Comparison of ENCODE assay signal across 15 cellular contexts in the genomic region with DNA sequence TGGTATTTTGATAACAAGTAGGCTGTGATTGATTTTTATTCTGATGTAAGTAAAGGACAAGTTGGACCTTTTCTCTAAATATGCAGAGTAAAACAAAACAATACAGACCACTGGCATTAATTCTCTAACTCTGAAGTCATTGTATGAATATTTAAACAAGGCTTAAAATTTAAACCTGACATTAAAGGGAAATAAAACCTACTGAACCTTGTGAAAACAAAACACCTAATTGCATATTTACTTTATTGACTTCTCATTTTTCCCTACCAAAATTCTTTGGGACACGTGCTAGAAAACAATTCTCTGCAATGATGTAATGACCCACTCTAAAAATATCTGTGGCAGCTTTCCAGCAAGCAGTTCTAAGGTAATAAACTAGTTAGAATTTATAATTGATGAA.
A peak's percentile ranks its signal among the peaks of the same experiment; 100 is the strongest.
DNase-seq lines count a peak whose midpoint lies in the region; ATAC-seq lines count a peak whose summit lies in the region.
"Had no signal": no experiment of that assay in that cellular context is flagged by ENCODE, and none has a peak within 500 bp of the region (broad histone marks: within the 10 kb centered on the region; RNA-seq: fewer than 3 reads in every experiment).

No MANE protein-coding gene starts in this region.

- H2BK5ac ChIP-seq in mesendoderm (ENCODE audit: low read length): no peak overlapping the region

- H3K27me3 Mint-ChIP-seq in activated T-cell treated with anti-CD3 and anti-CD28 coated beads, Interleukin-2, amount 50 U/mL, for 24 hours: no peaks in the 10 kb centered on the region
- H3K27me3 Mint-ChIP-seq: CD4-positive, alpha-beta memory T cell had no signal

- H3K18ac ChIP-seq in mesendoderm (ENCODE audit: low read length): no peak overlapping the region

- H2BK120ac ChIP-seq in mesendoderm (ENCODE audit: low read depth, low read length): no peak overlapping the region

- H2AK5ac ChIP-seq in mesendoderm (ENCODE audit: low read length): no peak overlapping the region

- no peak overlapping the region for H3K27ac ChIP-seq in mesendoderm (ENCODE audit: low read depth, low read length)
- H3K27ac ChIP-seq: BLaER1, GM23248, HL-60 had no signal

- no peaks in the 10 kb centered on the region for H3K27me3 ChIP-seq in mesendoderm (ENCODE audit: insufficient read depth, low read length, poor library complexity)
- H3K27me3 ChIP-seq: BLaER1 had no signal

- no peak overlapping the region for H3K27ac Mint-ChIP-seq in activated T-cell treated with anti-CD3 and anti-CD28 coated beads, Interleukin-2, amount 50 U/mL, for 24 hours
- H3K27ac Mint-ChIP-seq: CD14-positive monocyte; CD4-positive, alpha-beta memory T cell had no signal

- no peak overlapping the region for H3K23ac ChIP-seq in mesendoderm (ENCODE audit: low read length)

- H3K79me2 ChIP-seq in mesendoderm (ENCODE audit: control insufficient read depth, insufficient read depth, low read length): no peaks in the 10 kb centered on the region

- no peaks in the 10 kb centered on the region for H3K4me1 Mint-ChIP-seq in activated T-cell treated with anti-CD3 and anti-CD28 coated beads, Interleukin-2, amount 50 U/mL, for 24 hours (ENCODE audit: low read depth)
- H3K4me1 Mint-ChIP-seq: CD14-positive monocyte; CD4-positive, alpha-beta memory T cell had no signal

- no peak for ATAC-seq in GM21619 (IDR thresholded peaks at IDR 0.05; ENCODE audit: unreplicated experiment)

- DNase-seq in NCI-H1105 treated with DMSO at 0.1 percent for 48 hours (lab: John Stamatoyannopoulos, UW) (peak; percentile 19), NCI-H1105 (lab: John Stamatoyannopoulos, UW) (no peak), astrocyte of the hippocampus (ENCODE audit: low read depth, low spot score) (peak; percentile 20), kidney tubule cell (ENCODE audit: low spot score) (peak; percentile 33), mesendoderm (no peak)
- no peak for DNase-seq in activated T-cell treated with anti-CD3 and anti-CD28 coated beads, Interleukin-2, amount 50 U/mL, for 24 hours
- DNase-seq: 8988T; Calu3; CD4-positive, alpha-beta memory T cell; GM23248 had no signal

- peaks cover 2% of the 10 kb centered on the region for H3K9me3 Mint-ChIP-seq in activated T-cell treated with anti-CD3 and anti-CD28 coated beads, Interleukin-2, amount 50 U/mL, for 24 hours

- H2BK15ac ChIP-seq in mesendoderm (replicated peaks; ENCODE audit: low read depth): no peak overlapping the region

- no peaks in the 10 kb centered on the region for H3K4me1 ChIP-seq in mesendoderm (ENCODE audit: control insufficient read depth, low read depth, low read length)
- H3K4me1 ChIP-seq: BLaER1, HAP-1 had no signal

- no peak overlapping the region for H3K4me3 Mint-ChIP-seq in activated T-cell treated with anti-CD3 and anti-CD28 coated beads, Interleukin-2, amount 50 U/mL, for 24 hours
- H3K4me3 Mint-ChIP-seq: CD14-positive monocyte; CD4-positive, alpha-beta memory T cell had no signal

- no peaks in the 10 kb centered on the region for H3K36me3 Mint-ChIP-seq in activated T-cell treated with anti-CD3 and anti-CD28 coated beads, Interleukin-2, amount 50 U/mL, for 24 hours (ENCODE audit: low read depth)
- H3K36me3 Mint-ChIP-seq: CD14-positive monocyte; CD4-positive, alpha-beta memory T cell had no signal

- H4K5ac ChIP-seq in mesendoderm (ENCODE audit: low read length): no peak overlapping the region

- H3K4me2 ChIP-seq in mesendoderm (ENCODE audit: low read length): no peak overlapping the region
- H3K4me2 ChIP-seq: BLaER1 had no signal

- no peak overlapping the region for H3K4me3 ChIP-seq in mesendoderm (ENCODE audit: low read length)
- H3K4me3 ChIP-seq: BLaER1, GM23248, HAP-1 had no signal

- no CpG with 5 or more reads among the region's 1 CpG for WGBS in mesendoderm (ENCODE audit: extremely low coverage, insufficient coverage, low lambda C conversion rate)

- H3K9ac ChIP-seq in mesendoderm (ENCODE audit: low read length): no peak overlapping the region
- H3K9ac ChIP-seq: BLaER1, GM23248 had no signal

- no peak overlapping the region for H3K56ac ChIP-seq in mesendoderm (ENCODE audit: low read length)

- H3K4ac ChIP-seq in mesendoderm (ENCODE audit: low read depth, low read length): no peak overlapping the region

- no peak overlapping the region for H4K8ac ChIP-seq in mesendoderm (ENCODE audit: low read depth, low read length)

- H3K79me1 ChIP-seq in mesendoderm (ENCODE audit: low read length): no peaks in the 10 kb centered on the region

- no peaks in the 10 kb centered on the region for H3K36me3 ChIP-seq in mesendoderm (ENCODE audit: control insufficient read depth, insufficient read depth, low read length)
- H3K36me3 ChIP-seq: BLaER1, HAP-1 had no signal

Comparison
In these comparisons a context has a peak if more than half of its experiments do, and no peak if none do; other contexts are left out.
1. DNase-seq: peak in NCI-H1105 treated with DMSO at 0.1 percent for 48 hours (single experiment), astrocyte of the hippocampus (single experiment) and kidney tubule cell (single experiment); none in NCI-H1105 (single experiment), mesendoderm (single experiment) and activated T-cell treated with anti-CD3 and anti-CD28 coated beads, Interleukin-2, amount 50 U/mL, for 24 hours (single experiment).